Comparison of ENCODE assay signal across 8 cellular contexts in genomic region chr7:131109757-131110293, GRCh38.
A peak's percentile ranks its signal among the peaks of the same experiment; 100 is the strongest.
DNase-seq lines count a peak whose midpoint lies in the region; ATAC-seq, FAIRE-seq and TF ChIP-seq lines count a peak whose summit lies in the region.

No MANE protein-coding gene starts in this region.

- H3K36me3 ChIP-seq in kidney (ENCODE audit: control insufficient read depth in 1 of 2, insufficient read depth in 2 of 2, low read length in 2 of 2): peaks cover 0 to 6% of the 10 kb centered on the region in 2 donors

- H3K4me1 Mint-ChIP-seq in central memory CD8-positive, alpha-beta T cell: peaks cover 48% of the 10 kb centered on the region

- DNase-seq in DMS 273 (lab: John Stamatoyannopoulos, UW; ENCODE audit: unreplicated experiment): peak; percentile 92
- DNase-seq in H4 (ENCODE audit: low spot score): peak; percentile 90
- peak; percentile 23 for DNase-seq in NCI-H2107 treated with DMSO at 0.1 percent for 48 hours (lab: John Stamatoyannopoulos, UW; ENCODE audit: unreplicated experiment)
- DNase-seq in activated CD4-positive, CD25-positive, alpha-beta regulatory T cell treated with anti-CD3 and anti-CD28 coated beads, Interleukin-2, amount 50 U/mL, for 16 hours (ENCODE audit: low read depth, low spot score): peak; percentile 62
- peak in 1 of 2 donors; percentile 75 for DNase-seq in central memory CD8-positive, alpha-beta T cell (ENCODE audit: low spot score in 2 of 2)
- DNase-seq in kidney: peak; percentile 95
- DNase-seq in stimulated activated CD4-positive, alpha-beta T cell treated with anti-CD3 and anti-CD28 coated beads, Interleukin-15, amount 100 ng/mL, for 1 hour (ENCODE audit: low read depth in 1 of 2, low spot score in 1 of 2): peak; percentile 40 to 54

- peaks cover 25 to 31% of the 10 kb centered on the region in 2 donors for H3K4me1 ChIP-seq in kidney (ENCODE audit: control insufficient read depth in 1 of 2, insufficient read depth in 1 of 2, low read depth in 1 of 2, low read length in 2 of 2)

- peaks cover 56% of the 10 kb centered on the region for H3K36me3 Mint-ChIP-seq in central memory CD8-positive, alpha-beta T cell (ENCODE audit: insufficient read depth)

- H3K4me3 Mint-ChIP-seq in central memory CD8-positive, alpha-beta T cell: peak overlapping the region; percentile 92

- H3K9ac ChIP-seq in kidney (ENCODE audit: low read length in 2 of 2): peak overlapping the region; percentile 44 to 81

- H3K9me3 Mint-ChIP-seq in central memory CD8-positive, alpha-beta T cell: no peaks in the 10 kb centered on the region

- no peak for FAIRE-seq in kidney (lab: Jason Lieb, UNC)

- H3K27ac ChIP-seq in kidney (ENCODE audit: low read depth in 2 of 2, low read length in 2 of 2): peak overlapping the region; percentile 93 to 98

- ATAC-seq in central memory CD8-positive, alpha-beta T cell (replicated peaks; ENCODE audit: extremely low read depth, poor library complexity, severe bottlenecking): peak; percentile 3
- ATAC-seq in GM19455 (IDR thresholded peaks at IDR 0.05; ENCODE audit: unreplicated experiment): no peak

- H3K27ac Mint-ChIP-seq in central memory CD8-positive, alpha-beta T cell (ENCODE audit: low read depth): peak overlapping the region; percentile 100

- H3K27me3 Mint-ChIP-seq in central memory CD8-positive, alpha-beta T cell: no peaks in the 10 kb centered on the region

- no peak for TF ChIP-seq CTCF in kidney (IDR thresholded peaks at IDR 0.05; ENCODE audit: borderline replicate concordance, extremely low read depth, insufficient read depth)

- peak overlapping the region; percentile 87 to 92 for H3K4me3 ChIP-seq in kidney (ENCODE audit: low read length in 2 of 2)

- no peaks in the 10 kb centered on the region for H3K9me3 ChIP-seq in kidney (ENCODE audit: control insufficient read depth in 1 of 2, low read length in 2 of 2)

- intact Hi-C loops in kidney (cut with DNase I): no loop called here
